ENCODE assay signal across 14 cellular contexts in genomic region chr2:148963461-148963860, GRCh38.
DNase-seq lines count a peak whose midpoint lies in the region; ATAC-seq and TF ChIP-seq lines count a peak whose summit lies in the region.
"Had no signal": no experiment of that assay in that cellular context is flagged by ENCODE, and none has a peak within 500 bp of the region (broad histone marks: within the 10 kb centered on the region; RNA-seq: fewer than 3 reads in every experiment).

No MANE protein-coding gene starts in this region.

- H3K4me1 ChIP-seq in GM23338 (ENCODE audit: insufficient read depth) (peaks cover 9% of the 10 kb centered on the region; the same call in 1 of the 2 replicates), mesenchymal stem cell (ENCODE audit: control insufficient read depth, insufficient read depth, low read depth, low read length) (peaks cover 1% of the 10 kb centered on the region)

- H3K9ac ChIP-seq in mesenchymal stem cell (ENCODE audit: low read length), result no peak overlapping the region
- H3K9ac ChIP-seq: GM23248 had no signal

- H3K9me2 ChIP-seq in GM23338 (ENCODE audit: insufficient read depth), result no peaks in the 10 kb centered on the region

- H4K8ac ChIP-seq in mesenchymal stem cell (ENCODE audit: low read length), result no peak overlapping the region

- H3K4me2 ChIP-seq in GM23338, result no peak overlapping the region
- H3K4me2 ChIP-seq in mesenchymal stem cell (ENCODE audit: low read length, poor library complexity, severe bottlenecking), result no peak overlapping the region

- no peak overlapping the region for H2BK12ac ChIP-seq in mesenchymal stem cell (ENCODE audit: low read length in 2 of 2)

- H3K4ac ChIP-seq in mesenchymal stem cell (ENCODE audit: low read depth in 1 of 2, low read length in 2 of 2), result no peak overlapping the region

- no peak for ATAC-seq in GM23338
- ATAC-seq: HCT116 had no signal

- H3K36me3 Mint-ChIP-seq in neural crest cell (ENCODE audit: low read depth) (peaks cover 26% of the 10 kb centered on the region), GM23338 (ENCODE audit: low read depth) (peaks cover 13% of the 10 kb centered on the region)

- H3K4me3 ChIP-seq in GM23338 (no peak overlapping the region), mesenchymal stem cell (ENCODE audit: insufficient read depth in 1 of 2, low read depth in 1 of 2, low read length in 2 of 2) (no peak overlapping the region)
- H3K4me3 ChIP-seq: GM23248 had no signal

- DNase-seq in cerebellum (ENCODE audit: low spot score) (peak; percentile 83), neural crest cell (ENCODE audit: low read depth, low spot score) (no peak), HPDE6-E6E7 (ENCODE audit: extremely low spot score) (no peak), GM23338 (ENCODE audit: low spot score) (no peak), mesenchymal stem cell (no peak)
- DNase-seq: Calu3; CD4-positive, alpha-beta memory T cell; COR-L47; DMS53; DMS79 treated with DMSO at 0.1 percent for 48 hours; GM23248; H9 had no signal

- H2AFZ ChIP-seq in GM23338, result no peak overlapping the region
- H2AFZ ChIP-seq in mesenchymal stem cell (ENCODE audit: low read depth, low read length), result no peak overlapping the region
- H2AFZ ChIP-seq: GM23248 had no signal

- H3K79me1 ChIP-seq in mesenchymal stem cell (replicated peaks; ENCODE audit: low read length, poor library complexity, severe bottlenecking), result no peaks in the 10 kb centered on the region

- H3K4me1 Mint-ChIP-seq in neural crest cell (peaks cover 3% of the 10 kb centered on the region), GM23338 (peaks cover 16% of the 10 kb centered on the region)

- no peak overlapping the region for H3K18ac ChIP-seq in mesenchymal stem cell (ENCODE audit: low read depth in 1 of 2, low read length in 2 of 2)

- no peak overlapping the region for H4K91ac ChIP-seq in mesenchymal stem cell (ENCODE audit: low read length)

- H2BK15ac ChIP-seq in mesenchymal stem cell (ENCODE audit: low read depth, poor library complexity, severe bottlenecking), result no peak overlapping the region

- H2BK5ac ChIP-seq in mesenchymal stem cell (ENCODE audit: low read depth, low read length, poor library complexity, severe bottlenecking), result no peak overlapping the region

- H3K36me3 ChIP-seq in GM23338 (ENCODE audit: insufficient read depth), result no peaks in the 10 kb centered on the region
- no peaks in the 10 kb centered on the region for H3K36me3 ChIP-seq in mesenchymal stem cell (ENCODE audit: control insufficient read depth in 1 of 2, insufficient read depth in 2 of 2, low read depth in 1 of 2, low read length in 2 of 2)

- H3K23ac ChIP-seq in mesenchymal stem cell (ENCODE audit: low read length in 2 of 2), result no peak overlapping the region

- no peaks in the 10 kb centered on the region for H3K27me3 ChIP-seq in GM23338 (ENCODE audit: insufficient read depth)
- H3K27me3 ChIP-seq in mesenchymal stem cell (ENCODE audit: control insufficient read depth in 1 of 2, insufficient read depth in 1 of 2, low read length in 2 of 2), result peaks cover 3 to 8% of the 10 kb centered on the region in 2 experiments

- no peak overlapping the region for H3K14ac ChIP-seq in mesenchymal stem cell (ENCODE audit: low read length in 2 of 2)

- H3K9me3 Mint-ChIP-seq in neural crest cell (no peaks in the 10 kb centered on the region), GM23338 (no peaks in the 10 kb centered on the region; the same call in 2 of the 3 replicates)
- H3K9me3 Mint-ChIP-seq: H9 had no signal

- H2BK120ac ChIP-seq in mesenchymal stem cell (ENCODE audit: low read depth, low read length), result no peak overlapping the region

- no peak overlapping the region for H2AK5ac ChIP-seq in mesenchymal stem cell (ENCODE audit: low read length, severe bottlenecking)

- no peaks in the 10 kb centered on the region; the same call in 1 of the 2 replicates for H3K79me2 ChIP-seq in GM23338 (replicated peaks; ENCODE audit: insufficient read depth)

- 85% methylated on average over 3 of the region's 3 CpGs for WGBS in mesenchymal stem cell

- H3K27ac ChIP-seq in angular gyrus (ENCODE audit: low read depth, low read length), result peak overlapping the region; percentile 39
- no peak overlapping the region for H3K27ac ChIP-seq in GM23338 (ENCODE audit: low read depth)
- H3K27ac ChIP-seq in mesenchymal stem cell (ENCODE audit: low read length, poor library complexity, severe bottlenecking), result no peak overlapping the region
- H3K27ac ChIP-seq: GM23248 had no signal

- TF ChIP-seq CTCF in neural crest cell (conservative IDR thresholded peaks at IDR 0.05) (no peak), GM23338 (conservative IDR thresholded peaks at IDR 0.05; ENCODE audit: low read depth in 2 of 2) (no peak)

- 0 out of 2 replicates have a peak, but pooled peaks cover 4% of the 10 kb centered on the region for H4K20me1 ChIP-seq in GM23338 (replicated peaks; ENCODE audit: insufficient read depth)

- no peaks in the 10 kb centered on the region for H3K27me3 Mint-ChIP-seq in neural crest cell (ENCODE audit: low read depth)
- no peaks in the 10 kb centered on the region for H3K27me3 Mint-ChIP-seq in GM23338 (ENCODE audit: insufficient read depth, low read depth, poor library complexity)
- H3K27me3 Mint-ChIP-seq: CD4-positive, alpha-beta memory T cell had no signal

- no peaks in the 10 kb centered on the region for H3F3A ChIP-seq in GM23338 (replicated peaks; ENCODE audit: low read depth)

- no peaks in the 10 kb centered on the region for H3K9me3 ChIP-seq in mesenchymal stem cell (ENCODE audit: control insufficient read depth, low read length)

- no peak overlapping the region for H3K4me3 Mint-ChIP-seq in neural crest cell
- no peak overlapping the region for H3K4me3 Mint-ChIP-seq in GM23338
- H3K4me3 Mint-ChIP-seq: CD4-positive, alpha-beta memory T cell; H9 had no signal

- H3K27ac Mint-ChIP-seq in neural crest cell (ENCODE audit: unreplicated experiment) (peak overlapping the region; percentile 65), GM23338 (no peak overlapping the region)
- H3K27ac Mint-ChIP-seq: H9 had no signal

TF ChIP-seq in GM23338, 12 proteins besides CTCF, POLR2A, EP300 and RAD21:
- TF ChIP-seq EZH2 (IDR thresholded peaks at IDR 0.05; ENCODE audit: low read depth, unreplicated experiment) (no peak), JUNB (IDR thresholded peaks at IDR 0.05; ENCODE audit: unreplicated experiment) (no peak), ZNF462 (CRISPR knock-in tag; IDR thresholded peaks at IDR 0.05) (no peak)
